10 cellular contexts compared by ENCODE assay signal in genomic region chr19:15252398-15253018, GRCh38. TPM values are rescaled to one million over a fixed set of nuclear protein-coding genes. Genes with fewer than 3 reads are reported as not detected.
DNase-seq lines count a peak whose midpoint lies in the region; ATAC-seq and TF ChIP-seq lines count a peak whose summit lies in the region.
"Had no signal": no experiment of that assay in that cellular context is flagged by ENCODE, and none has a peak within 500 bp of the region (broad histone marks: within the 10 kb centered on the region; RNA-seq: fewer than 3 reads in every experiment).

No MANE protein-coding gene starts in this region.

- H3K4me3 Mint-ChIP-seq in Caco-2 (ENCODE audit: unreplicated experiment), result no peak overlapping the region
- no peak overlapping the region for H3K4me3 Mint-ChIP-seq in naive thymus-derived CD4-positive, alpha-beta T cell

- intact Hi-C loops in testis (cut with DNase I; ENCODE audit: low total_unique reads) (loop anchor here (10.0 kb wide), 1 partner anchor 122 kb away; the partner anchor contains the start of gene AKAP8), Caco-2 (cut with micrococcal nuclease; ENCODE audit: unreplicated experiment) (no loop called here)
- intact Hi-C loops in naive thymus-derived CD4-positive, alpha-beta T cell (cut with micrococcal nuclease), result no loop called here

- H3K9me3 ChIP-seq in testis, result no peaks in the 10 kb centered on the region
- H3K9me3 ChIP-seq in Caco-2, result no peaks in the 10 kb centered on the region
- no peaks in the 10 kb centered on the region for H3K9me3 ChIP-seq in naive thymus-derived CD4-positive, alpha-beta T cell (ENCODE audit: control insufficient read depth in 2 of 3, low read length in 3 of 3)

- CTCF ChIA-PET in Caco-2 (lab: Charles Lee), result interaction anchor here (0.6 to 1.2 kb wide), 4 partner anchors 36 to 127 kb away, joined by 3 to 6 read pairs (median 4); no protein-coding TSS in a partner anchor
- CTCF ChIA-PET in naive thymus-derived CD4-positive, alpha-beta T cell (lab: Charles Lee), result interaction anchor here (0.6 kb wide), 1 partner anchor 160 kb away, joined by 10 read pairs; no protein-coding TSS in a partner anchor

- BruUV-seq in Caco-2 (replicated peaks; lab: Mats Ljungman, UMichigan), result no TSS peak

- H3K4me1 ChIP-seq in testis (peaks cover 70% of the 10 kb centered on the region), Caco-2 (peaks cover 27% of the 10 kb centered on the region)
- H3K4me1 ChIP-seq in naive thymus-derived CD4-positive, alpha-beta T cell (ENCODE audit: control insufficient read depth in 2 of 2, insufficient read depth in 2 of 2, low read length in 2 of 2), result no peaks in the 10 kb centered on the region

- H3K9me3 Mint-ChIP-seq in Caco-2 (ENCODE audit: unreplicated experiment), result no peaks in the 10 kb centered on the region
- peaks cover 0 to 2% (median 0%) of the 10 kb centered on the region in 11 donors for H3K9me3 Mint-ChIP-seq in naive thymus-derived CD4-positive, alpha-beta T cell

- POLR2A ChIA-PET in Caco-2 (lab: Charles Lee), result no interaction called here
- POLR2A ChIA-PET in naive thymus-derived CD4-positive, alpha-beta T cell (lab: Charles Lee), result no interaction called here

- DNase-seq in NCI-H2171 treated with DMSO at 0.1 percent for 48 hours (lab: John Stamatoyannopoulos, UW) (peak; percentile 54), NCI-H2171 (lab: John Stamatoyannopoulos, UW) (no peak), iPS-NIHi7 (ENCODE audit: extremely low spot score) (peak; percentile 34), testis (no peak), Caco-2 (no peak)
- no peak for DNase-seq in naive thymus-derived CD4-positive, alpha-beta T cell

- TF ChIP-seq CTCF in WI38 (IDR thresholded peaks at IDR 0.05; ENCODE audit: low read depth, low read length), result peak; percentile 57
- TF ChIP-seq CTCF in testis (IDR thresholded peaks at IDR 0.05), result peak in 1 of 3 experiments; percentile 25
- peak in 1 of 2 experiments; percentile 6 for TF ChIP-seq CTCF in Caco-2 (IDR thresholded peaks at IDR 0.05; ENCODE audit: insufficient read depth in 1 of 2, low read depth in 1 of 2, low read length in 1 of 2, severe bottlenecking in 1 of 2, unreplicated experiment in 1 of 2)

- no peaks in the 10 kb centered on the region for H3K27me3 Mint-ChIP-seq in Caco-2 (ENCODE audit: insufficient read depth, unreplicated experiment)
- H3K27me3 Mint-ChIP-seq in naive thymus-derived CD4-positive, alpha-beta T cell, result no peaks in the 10 kb centered on the region

- WGBS in testis, 2 donors, result 65 to 69% methylated on average over 9 of the region's 9 CpGs

- ATAC-seq in GM18502 (IDR thresholded peaks at IDR 0.05; ENCODE audit: poor library complexity, unreplicated experiment), result no peak
- ATAC-seq in naive thymus-derived CD4-positive, alpha-beta T cell, result no peak

- H3K4me3 ChIP-seq in WI38 (ENCODE audit: low read depth, low read length) (no peak overlapping the region), testis (no peak overlapping the region), Caco-2 (ENCODE audit: low read depth, low read length) (no peak overlapping the region)
- H3K4me3 ChIP-seq in naive thymus-derived CD4-positive, alpha-beta T cell (ENCODE audit: low read length), result no peak overlapping the region

- TF ChIP-seq POLR2A in testis (IDR thresholded peaks at IDR 0.05), result no peak

- peaks cover 19% of the 10 kb centered on the region for H3K4me1 Mint-ChIP-seq in Caco-2 (ENCODE audit: low read depth, unreplicated experiment)
- peaks cover 0 to 5% (median 3%) of the 10 kb centered on the region in 7 donors for H3K4me1 Mint-ChIP-seq in naive thymus-derived CD4-positive, alpha-beta T cell

- H3K36me3 ChIP-seq in testis (ENCODE audit: low read depth, missing control alignments) (no peaks in the 10 kb centered on the region), Caco-2 (ENCODE audit: control insufficient read depth, insufficient read depth, low read length) (peaks cover 14% of the 10 kb centered on the region)
- peaks cover 33 to 98% (median 49%) of the 10 kb centered on the region in 3 experiments for H3K36me3 ChIP-seq in naive thymus-derived CD4-positive, alpha-beta T cell (ENCODE audit: control insufficient read depth in 2 of 3, insufficient read depth in 3 of 3, low read length in 3 of 3)

- peaks cover 95% of the 10 kb centered on the region for H3K36me3 Mint-ChIP-seq in Caco-2 (ENCODE audit: insufficient read depth, unreplicated experiment)
- H3K36me3 Mint-ChIP-seq in naive thymus-derived CD4-positive, alpha-beta T cell, result peaks cover 7 to 55% (median 11%) of the 10 kb centered on the region in 5 donors

- no peaks in the 10 kb centered on the region for H3K27me3 ChIP-seq in testis
- H3K27me3 ChIP-seq in Caco-2 (replicated peaks; ENCODE audit: control insufficient read depth, insufficient read depth, low read length), result no peaks in the 10 kb centered on the region
- no peaks in the 10 kb centered on the region for H3K27me3 ChIP-seq in naive thymus-derived CD4-positive, alpha-beta T cell (ENCODE audit: control insufficient read depth in 2 of 2, insufficient read depth in 2 of 2, low read length in 2 of 2)

- peak overlapping the region; percentile 64 to 82 for H3K27ac ChIP-seq in testis
- no peak overlapping the region for H3K27ac ChIP-seq in naive thymus-derived CD4-positive, alpha-beta T cell (ENCODE audit: low read depth, low read length)
- H3K27ac ChIP-seq: C4-2B had no signal

- no peak overlapping the region for H3K27ac Mint-ChIP-seq in Caco-2 (ENCODE audit: unreplicated experiment)
- peak overlapping the region in 2 of 9 donors; percentile 14 to 34 for H3K27ac Mint-ChIP-seq in naive thymus-derived CD4-positive, alpha-beta T cell

RNA-seq across cellular contexts. Expression of gene EPHX3, which starts 20.3 kb away (rescaled TPM):
- total RNA-seq in testis, result 1 to 10 TPM; 1.1 to 1.4 TPM
- 3.6 TPM for polyA plus RNA-seq in testis (ENCODE audit: insufficient read depth, low read depth, low replicate concordance)
- 0.97 and 1.2 TPM in 2 replicates for total RNA-seq in Caco-2 (2022)
- under 1 TPM in 2 of 5 experiments, not detected in 3; 0.32 to 0.42 TPM for total RNA-seq in naive thymus-derived CD4-positive, alpha-beta T cell
- not detected for polyA plus RNA-seq in naive thymus-derived CD4-positive, alpha-beta T cell
- polyA plus RNA-seq: neural cell had no signal

RNA-seq across cellular contexts. Expression of gene NOTCH3, which starts 51.7 kb away (rescaled TPM):
- total RNA-seq in testis (10 to 100 TPM; 11.4 to 16.8 TPM), Caco-2 (2022) (53.5 and 60.6 TPM in 2 replicates)
- polyA plus RNA-seq in testis (ENCODE audit: insufficient read depth, low read depth, low replicate concordance), result 16.1 TPM
- total RNA-seq in naive thymus-derived CD4-positive, alpha-beta T cell, result under 1 TPM in 4 of 5 experiments, not detected in 1; 0.19 to 0.80 (median 0.30) TPM
- polyA plus RNA-seq in naive thymus-derived CD4-positive, alpha-beta T cell, result not detected

Comparison
In these comparisons a context has a peak if more than half of its experiments do, and no peak if none do; other contexts are left out.
1. DNase-seq: peak in NCI-H2171 treated with DMSO at 0.1 percent for 48 hours (single experiment) and iPS-NIHi7 (single experiment); none in NCI-H2171 (single experiment), testis (single experiment), Caco-2 (0 of 2) and naive thymus-derived CD4-positive, alpha-beta T cell (0 of 9).
2. RNA of gene NOTCH3, which starts 51.7 kb away (total RNA-seq): 53.5 to 60.6 TPM in Caco-2 and 11.4 to 16.8 TPM in testis; 0.19 to 0.80 TPM in naive thymus-derived CD4-positive, alpha-beta T cell; every median in the first group is over 4 times any median in the second.